ENCODE assay signal across 8 cellular contexts in genomic region chr2:202634556-202635440, GRCh38. TPM values are rescaled to one million over a fixed set of nuclear protein-coding genes. Genes with fewer than 3 reads are reported as not detected.
DNase-seq lines count a peak whose midpoint lies in the region; ATAC-seq and TF ChIP-seq lines count a peak whose summit lies in the region.

TSS of gene FAM117B (plus strand) at chr2:202634969. CDS start at chr2:202635188, 219 bp downstream.

- no peaks in the 10 kb centered on the region for H3K36me3 ChIP-seq in PC-3 (ENCODE audit: low read depth, low read length)

- H3F3A ChIP-seq in PC-3 (ENCODE audit: low read length, unreplicated experiment) = no peaks in the 10 kb centered on the region

- no peaks in the 10 kb centered on the region for H3K9me2 ChIP-seq in PC-3 (replicated peaks; ENCODE audit: low read length)

- H3K9me3 ChIP-seq in PC-3 (ENCODE audit: low read length) = no peaks in the 10 kb centered on the region

- intact Hi-C loops in PC-3 (cut with micrococcal nuclease) = loop anchor here (1.0 to 2.0 kb wide), 2 partner anchors 46 to 236 kb away; partner anchors contain the start of gene ICA1L

- no peaks in the 10 kb centered on the region for H4K20me1 ChIP-seq in PC-3 (ENCODE audit: low read length)

- H3K27me3 ChIP-seq in PC-3 (ENCODE audit: low read length) = no peaks in the 10 kb centered on the region

- POLR2A ChIA-PET in PC-3 (lab: Charles Lee; ENCODE audit: unreplicated experiment) = interaction anchor here (0.6 to 0.7 kb wide), 3 partner anchors 136 to 1177 kb away, joined by 3 read pairs; no protein-coding TSS in a partner anchor

- DNase-seq in DMS53 (lab: John Stamatoyannopoulos, UW) (peak; percentile 99), PC-3 (peak; percentile 97), epithelial cell of proximal tubule (ENCODE audit: low read depth) (peak; percentile 46), mucosa of gallbladder (ENCODE audit: low spot score) (peak; percentile 99)
- peak; percentile 96 for DNase-seq in Jurkat, Clone E6-1 (ENCODE audit: low read depth, low spot score)
- peak; percentile 96 for DNase-seq in activated T-cell treated with anti-CD3 and anti-CD28 coated beads, Interleukin-2, amount 50 U/mL, for 1 hour
- peak; percentile 97 for DNase-seq in stimulated activated CD8-positive, alpha-beta memory T cell treated with anti-CD3 and anti-CD28 coated beads, Interleukin-4, amount 100 ng/mL, for 24 hours (ENCODE audit: low read depth)

- ATAC-seq in GM21717 (IDR thresholded peaks at IDR 0.05; ENCODE audit: unreplicated experiment) (peak; percentile 92), PC-3 (peak; percentile 93)

- H3K4me3 ChIP-seq in Jurkat, Clone E6-1 (ENCODE audit: low read length) = peak within 1 kb of the TSS; percentile 78
- H3K4me3 ChIP-seq in PC-3 (ENCODE audit: low read length) = peak within 1 kb of the TSS; percentile 99
- H3K4me3 ChIP-seq in epithelial cell of proximal tubule (ENCODE audit: low read depth, low read length) = peak within 1 kb of the TSS; percentile 95

- H2AFZ ChIP-seq in PC-3 (ENCODE audit: low read length) = peak within 1 kb of the TSS; percentile 88

- no peak for TF ChIP-seq CTCF in PC-3 (conservative IDR thresholded peaks at IDR 0.05; ENCODE audit: low read depth, low read length)
- TF ChIP-seq CTCF in epithelial cell of proximal tubule (conservative IDR thresholded peaks at IDR 0.05; ENCODE audit: low read depth, low read length) = no peak

- CTCF ChIA-PET in PC-3 (lab: Charles Lee) = no interaction called here

- H3K27ac ChIP-seq in PC-3 (ENCODE audit: low read length) = 0 out of 2 replicates have a peak within 1 kb of the TSS, but pooled peaks have one; percentile 33

- peak within 1 kb of the TSS; percentile 84 for H3K9ac ChIP-seq in PC-3 (ENCODE audit: low read length)

- H3K79me2 ChIP-seq in PC-3 (ENCODE audit: low read length) = peaks cover 21% of the 10 kb centered on the region

- H3K4me1 ChIP-seq in PC-3 (ENCODE audit: insufficient read depth, low read length) = peaks cover 24% of the 10 kb centered on the region

- no TSS peak for BruUV-seq in PC-3 (replicated peaks; lab: Mats Ljungman, UMichigan)

- H3K4me2 ChIP-seq in PC-3 (ENCODE audit: low read length) = peak within 1 kb of the TSS; percentile 82

RNA-seq across cellular contexts. Expression of gene FAM117B, which starts in this region (rescaled TPM):
- polyA plus RNA-seq in Jurkat, Clone E6-1 (2012; ENCODE audit: insufficient read depth, insufficient read length) = 5.2 TPM
- total RNA-seq in PC-3 (2014; rRNA removed) = 2.2 and 3.6 TPM in 2 replicates
- 3.8 and 7.1 TPM in 2 replicates for total RNA-seq in epithelial cell of proximal tubule
- 14.4 TPM for total RNA-seq in mucosa of gallbladder

Comparison
In these comparisons a context has a peak if more than half of its experiments do, and no peak if none do; other contexts are left out.
1. Peak in every context shown above with its lines: DNase-seq, ATAC-seq, H3K4me3 ChIP-seq and H3K27ac ChIP-seq.
2. DNase-seq: peak in every context shown above with its lines; median percentile 99 in DMS53; 99 in mucosa of gallbladder; 97 in PC-3; 97 in stimulated activated CD8-positive, alpha-beta memory T cell treated with anti-CD3 and anti-CD28 coated beads, Interleukin-4, amount 100 ng/mL, for 24 hours; 96 in Jurkat, Clone E6-1; 96 in activated T-cell treated with anti-CD3 and anti-CD28 coated beads, Interleukin-2, amount 50 U/mL, for 1 hour; 46 in epithelial cell of proximal tubule.